ENCODE assay signal across 1 cellular context in the genomic region with DNA sequence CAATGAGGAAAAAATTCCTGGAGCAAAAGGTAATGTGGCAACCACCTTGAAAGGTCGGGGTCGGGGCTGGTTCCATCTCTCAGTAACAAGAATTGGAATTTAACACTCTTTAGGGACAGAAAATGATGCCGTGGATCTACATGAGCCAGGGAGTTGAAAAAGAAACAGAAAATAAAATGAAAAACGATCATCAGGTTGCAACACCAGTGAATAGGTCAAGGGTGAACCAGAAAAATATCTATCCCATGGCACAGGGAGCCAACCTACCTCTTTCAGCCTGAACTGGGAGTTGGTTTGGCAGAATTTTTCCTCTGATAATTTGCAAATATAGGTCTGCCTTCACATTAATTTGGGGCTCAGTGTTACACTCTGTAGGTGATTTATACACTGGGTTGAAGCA.
TF ChIP-seq lines count a peak whose summit lies in the region.

No MANE protein-coding gene starts in this region.

TF ChIP-seq in SK-N-SH treated with all-trans-retinoic acid at 6 μM for 48 hours, 23 proteins besides CTCF, POLR2A, EP300 and RAD21 (continued from another document):
- TF ChIP-seq, protein P1, sequence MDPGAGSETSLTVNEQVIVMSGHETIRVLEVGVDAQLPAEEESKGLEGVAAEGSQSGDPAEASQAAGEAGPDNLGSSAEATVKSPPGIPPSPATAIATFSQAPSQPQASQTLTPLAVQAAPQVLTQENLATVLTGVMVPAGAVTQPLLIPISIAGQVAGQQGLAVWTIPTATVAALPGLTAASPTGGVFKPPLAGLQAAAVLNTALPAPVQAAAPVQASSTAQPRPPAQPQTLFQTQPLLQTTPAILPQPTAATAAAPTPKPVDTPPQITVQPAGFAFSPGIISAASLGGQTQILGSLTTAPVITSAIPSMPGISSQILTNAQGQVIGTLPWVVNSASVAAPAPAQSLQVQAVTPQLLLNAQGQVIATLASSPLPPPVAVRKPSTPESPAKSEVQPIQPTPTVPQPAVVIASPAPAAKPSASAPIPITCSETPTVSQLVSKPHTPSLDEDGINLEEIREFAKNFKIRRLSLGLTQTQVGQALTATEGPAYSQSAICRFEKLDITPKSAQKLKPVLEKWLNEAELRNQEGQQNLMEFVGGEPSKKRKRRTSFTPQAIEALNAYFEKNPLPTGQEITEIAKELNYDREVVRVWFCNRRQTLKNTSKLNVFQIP (CRISPR knock-in tag; IDR thresholded peaks at IDR 0.05; ENCODE audit: borderline replicate concordance, low read depth), result no peak
- TF ChIP-seq, protein P2, sequence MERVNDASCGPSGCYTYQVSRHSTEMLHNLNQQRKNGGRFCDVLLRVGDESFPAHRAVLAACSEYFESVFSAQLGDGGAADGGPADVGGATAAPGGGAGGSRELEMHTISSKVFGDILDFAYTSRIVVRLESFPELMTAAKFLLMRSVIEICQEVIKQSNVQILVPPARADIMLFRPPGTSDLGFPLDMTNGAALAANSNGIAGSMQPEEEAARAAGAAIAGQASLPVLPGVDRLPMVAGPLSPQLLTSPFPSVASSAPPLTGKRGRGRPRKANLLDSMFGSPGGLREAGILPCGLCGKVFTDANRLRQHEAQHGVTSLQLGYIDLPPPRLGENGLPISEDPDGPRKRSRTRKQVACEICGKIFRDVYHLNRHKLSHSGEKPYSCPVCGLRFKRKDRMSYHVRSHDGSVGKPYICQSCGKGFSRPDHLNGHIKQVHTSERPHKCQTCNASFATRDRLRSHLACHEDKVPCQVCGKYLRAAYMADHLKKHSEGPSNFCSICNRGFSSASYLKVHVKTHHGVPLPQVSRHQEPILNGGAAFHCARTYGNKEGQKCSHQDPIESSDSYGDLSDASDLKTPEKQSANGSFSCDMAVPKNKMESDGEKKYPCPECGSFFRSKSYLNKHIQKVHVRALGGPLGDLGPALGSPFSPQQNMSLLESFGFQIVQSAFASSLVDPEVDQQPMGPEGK (CRISPR knock-in tag; IDR thresholded peaks at IDR 0.05; ENCODE audit: borderline replicate concordance), result no peak
- no peak for TF ChIP-seq PPARA (CRISPR knock-in tag; IDR thresholded peaks at IDR 0.05; ENCODE audit: borderline replicate concordance)
- TF ChIP-seq ZNF565 (CRISPR knock-in tag; conservative IDR thresholded peaks at IDR 0.05; ENCODE audit: low read depth), result no peak
- no peak for TF ChIP-seq ISL1 (CRISPR knock-in tag; IDR thresholded peaks at IDR 0.05)
- TF ChIP-seq GLIS3 (CRISPR knock-in tag; IDR thresholded peaks at IDR 0.05), result no peak
- no peak for TF ChIP-seq ZC3H10 (CRISPR knock-in tag; IDR thresholded peaks at IDR 0.05)
- no peak for TF ChIP-seq ZNF8 (CRISPR knock-in tag; IDR thresholded peaks at IDR 0.05)
- TF ChIP-seq ZNF70 (CRISPR knock-in tag; IDR thresholded peaks at IDR 0.05), result no peak
- TF ChIP-seq, protein P3, sequence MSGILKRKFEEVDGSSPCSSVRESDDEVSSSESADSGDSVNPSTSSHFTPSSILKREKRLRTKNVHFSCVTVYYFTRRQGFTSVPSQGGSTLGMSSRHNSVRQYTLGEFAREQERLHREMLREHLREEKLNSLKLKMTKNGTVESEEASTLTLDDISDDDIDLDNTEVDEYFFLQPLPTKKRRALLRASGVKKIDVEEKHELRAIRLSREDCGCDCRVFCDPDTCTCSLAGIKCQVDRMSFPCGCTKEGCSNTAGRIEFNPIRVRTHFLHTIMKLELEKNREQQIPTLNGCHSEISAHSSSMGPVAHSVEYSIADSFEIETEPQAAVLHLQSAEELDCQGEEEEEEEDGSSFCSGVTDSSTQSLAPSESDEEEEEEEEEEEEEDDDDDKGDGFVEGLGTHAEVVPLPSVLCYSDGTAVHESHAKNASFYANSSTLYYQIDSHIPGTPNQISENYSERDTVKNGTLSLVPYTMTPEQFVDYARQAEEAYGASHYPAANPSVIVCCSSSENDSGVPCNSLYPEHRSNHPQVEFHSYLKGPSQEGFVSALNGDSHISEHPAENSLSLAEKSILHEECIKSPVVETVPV (CRISPR knock-in tag; IDR thresholded peaks at IDR 0.05), result no peak
- TF ChIP-seq, protein P4, sequence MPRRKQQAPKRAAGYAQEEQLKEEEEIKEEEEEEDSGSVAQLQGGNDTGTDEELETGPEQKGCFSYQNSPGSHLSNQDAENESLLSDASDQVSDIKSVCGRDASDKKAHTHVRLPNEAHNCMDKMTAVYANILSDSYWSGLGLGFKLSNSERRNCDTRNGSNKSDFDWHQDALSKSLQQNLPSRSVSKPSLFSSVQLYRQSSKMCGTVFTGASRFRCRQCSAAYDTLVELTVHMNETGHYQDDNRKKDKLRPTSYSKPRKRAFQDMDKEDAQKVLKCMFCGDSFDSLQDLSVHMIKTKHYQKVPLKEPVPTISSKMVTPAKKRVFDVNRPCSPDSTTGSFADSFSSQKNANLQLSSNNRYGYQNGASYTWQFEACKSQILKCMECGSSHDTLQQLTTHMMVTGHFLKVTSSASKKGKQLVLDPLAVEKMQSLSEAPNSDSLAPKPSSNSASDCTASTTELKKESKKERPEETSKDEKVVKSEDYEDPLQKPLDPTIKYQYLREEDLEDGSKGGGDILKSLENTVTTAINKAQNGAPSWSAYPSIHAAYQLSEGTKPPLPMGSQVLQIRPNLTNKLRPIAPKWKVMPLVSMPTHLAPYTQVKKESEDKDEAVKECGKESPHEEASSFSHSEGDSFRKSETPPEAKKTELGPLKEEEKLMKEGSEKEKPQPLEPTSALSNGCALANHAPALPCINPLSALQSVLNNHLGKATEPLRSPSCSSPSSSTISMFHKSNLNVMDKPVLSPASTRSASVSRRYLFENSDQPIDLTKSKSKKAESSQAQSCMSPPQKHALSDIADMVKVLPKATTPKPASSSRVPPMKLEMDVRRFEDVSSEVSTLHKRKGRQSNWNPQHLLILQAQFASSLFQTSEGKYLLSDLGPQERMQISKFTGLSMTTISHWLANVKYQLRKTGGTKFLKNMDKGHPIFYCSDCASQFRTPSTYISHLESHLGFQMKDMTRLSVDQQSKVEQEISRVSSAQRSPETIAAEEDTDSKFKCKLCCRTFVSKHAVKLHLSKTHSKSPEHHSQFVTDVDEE (CRISPR knock-in tag; IDR thresholded peaks at IDR 0.05), result no peak
- TF ChIP-seq, protein P5, sequence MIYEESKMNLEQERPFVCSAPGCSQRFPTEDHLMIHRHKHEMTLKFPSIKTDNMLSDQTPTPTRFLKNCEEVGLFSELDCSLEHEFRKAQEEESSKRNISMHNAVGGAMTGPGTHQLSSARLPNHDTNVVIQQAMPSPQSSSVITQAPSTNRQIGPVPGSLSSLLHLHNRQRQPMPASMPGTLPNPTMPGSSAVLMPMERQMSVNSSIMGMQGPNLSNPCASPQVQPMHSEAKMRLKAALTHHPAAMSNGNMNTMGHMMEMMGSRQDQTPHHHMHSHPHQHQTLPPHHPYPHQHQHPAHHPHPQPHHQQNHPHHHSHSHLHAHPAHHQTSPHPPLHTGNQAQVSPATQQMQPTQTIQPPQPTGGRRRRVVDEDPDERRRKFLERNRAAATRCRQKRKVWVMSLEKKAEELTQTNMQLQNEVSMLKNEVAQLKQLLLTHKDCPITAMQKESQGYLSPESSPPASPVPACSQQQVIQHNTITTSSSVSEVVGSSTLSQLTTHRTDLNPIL (CRISPR knock-in tag; IDR thresholded peaks at IDR 0.05; ENCODE audit: low read depth), result no peak
- TF ChIP-seq ESRRG (CRISPR knock-in tag; IDR thresholded peaks at IDR 0.05), result no peak
- no peak for TF ChIP-seq RARB (CRISPR knock-in tag; IDR thresholded peaks at IDR 0.05)
- TF ChIP-seq ZFP30 (CRISPR knock-in tag; IDR thresholded peaks at IDR 0.05), result no peak
- TF ChIP-seq BACH2 (CRISPR knock-in tag; IDR thresholded peaks at IDR 0.05; ENCODE audit: borderline replicate concordance), result no peak
- TF ChIP-seq ARNTL (CRISPR knock-in tag; IDR thresholded peaks at IDR 0.05; ENCODE audit: borderline replicate concordance, low read depth), result no peak
- no peak for TF ChIP-seq TOX (CRISPR knock-in tag; IDR thresholded peaks at IDR 0.05; ENCODE audit: borderline replicate concordance)
- no peak for TF ChIP-seq ZFP3 (CRISPR knock-in tag; IDR thresholded peaks at IDR 0.05)
